8 cellular contexts compared by ENCODE assay signal in genomic region chr1:223992456-223993246, GRCh38.
A peak's percentile ranks its signal among the peaks of the same experiment; 100 is the strongest.
DNase-seq lines count a peak whose midpoint lies in the region; ATAC-seq and TF ChIP-seq lines count a peak whose summit lies in the region.
"Not testable (repeated sequence)": the region's sequence is repeated elsewhere in the genome, so short reads cannot be mapped to it uniquely, and the experiment has no call there.

No MANE protein-coding gene starts in this region.

- not testable (repeated sequence) for TF ChIP-seq CTCF in natural killer cell (IDR thresholded peaks at IDR 0.05)

- peak; percentile 99 for ATAC-seq in activated T-helper 17 cell treated with anti-CD3 and anti-CD28 coated beads, Interleukin-2, amount 50 U/mL, for 72 hours (replicated peaks)
- ATAC-seq in natural killer cell = peak; percentile 95 to 98 (median 95)

- H3K9me3 Mint-ChIP-seq in activated T-helper 17 cell treated with anti-CD3 and anti-CD28 coated beads, Interleukin-2, amount 50 U/mL, for 72 hours; natural killer cell: not testable (repeated sequence)

- not testable (repeated sequence) for H3K27me3 Mint-ChIP-seq in activated T-helper 17 cell treated with anti-CD3 and anti-CD28 coated beads, Interleukin-2, amount 50 U/mL, for 72 hours; natural killer cell (ENCODE audit: low read depth in 2 of 2)

- peak overlapping the region; percentile 99 for H3K27ac Mint-ChIP-seq in activated T-helper 17 cell treated with anti-CD3 and anti-CD28 coated beads, Interleukin-2, amount 50 U/mL, for 72 hours
- H3K27ac Mint-ChIP-seq in natural killer cell = peak overlapping the region; percentile 99

- peak overlapping the region; percentile 95 for H3K4me3 Mint-ChIP-seq in activated T-helper 17 cell treated with anti-CD3 and anti-CD28 coated beads, Interleukin-2, amount 50 U/mL, for 72 hours
- peak overlapping the region; percentile 93 for H3K4me3 Mint-ChIP-seq in natural killer cell

- peaks cover 28% of the 10 kb centered on the region for H3K36me3 Mint-ChIP-seq in activated T-helper 17 cell treated with anti-CD3 and anti-CD28 coated beads, Interleukin-2, amount 50 U/mL, for 72 hours (ENCODE audit: low read depth)
- H3K36me3 Mint-ChIP-seq in natural killer cell = not testable (repeated sequence)

- intact Hi-C loops in natural killer cell (cut with micrococcal nuclease) = loop anchor here (10.0 kb wide), 1 partner anchor 362 kb away; the partner anchor contains the start of gene CNIH4

- not testable (repeated sequence) for H3K4me1 Mint-ChIP-seq in activated T-helper 17 cell treated with anti-CD3 and anti-CD28 coated beads, Interleukin-2, amount 50 U/mL, for 72 hours; natural killer cell

- peak; percentile 100 for DNase-seq in Daoy (ENCODE audit: low read depth)
- DNase-seq in GOT3 (lab: John Stamatoyannopoulos, UW) = peak; percentile 98
- peak; percentile 98 for DNase-seq in LHCN-M2 (ENCODE audit: low read depth)
- peak; percentile 98 for DNase-seq in RPMI7951 (ENCODE audit: low read depth)
- DNase-seq in fibroblast of peridontal ligament (ENCODE audit: extremely low read depth) = peak; percentile 98
- peak; percentile 100 for DNase-seq in natural killer cell
- peak; percentile 99 to 100 (median 99) for DNase-seq in stimulated activated naive CD4-positive, alpha-beta T cell (lab: John Stamatoyannopoulos, UW)

Comparison
In these comparisons a context has a peak if more than half of its experiments do, and no peak if none do; other contexts are left out.
1. Peak in every context shown above with its lines: DNase-seq and ATAC-seq.